In genomic region chr16:53773150-53773846, GRCh38 we compare ENCODE assay signal across 8 cellular contexts.
DNase-seq lines count a peak whose midpoint lies in the region; ATAC-seq, FAIRE-seq and TF ChIP-seq lines count a peak whose summit lies in the region.

No MANE protein-coding gene starts in this region.

- H3K27ac ChIP-seq in upper lobe of right lung, result no peak overlapping the region

- DNase-seq in SIG-M5 treated with dmso at 0.1 percent for 504 hours (lab: John Stamatoyannopoulos, UW; ENCODE audit: unreplicated experiment) (peak; percentile 46), SIG-M5 (lab: John Stamatoyannopoulos, UW) (no peak), NCI-H510A treated with DMSO at 0.1 percent for 48 hours (lab: John Stamatoyannopoulos, UW) (peak; percentile 89), bronchial epithelial cell (ENCODE audit: low read depth) (peak; percentile 79), left colon (peak in 1 of 2 donors; percentile 45), upper lobe of right lung (no peak)

- FAIRE-seq in bronchial epithelial cell (lab: Jason Lieb, UNC), result peak; percentile 18

- intact Hi-C loops in left colon (cut with DNase I, micrococcal nuclease), result no loop called here
- intact Hi-C loops in upper lobe of right lung (cut with DNase I), result no loop called here

- H3K27me3 ChIP-seq in bronchial epithelial cell (ENCODE audit: control insufficient read depth, insufficient read depth, low read length), result no peaks in the 10 kb centered on the region
- no peaks in the 10 kb centered on the region for H3K27me3 ChIP-seq in upper lobe of right lung

- no peaks in the 10 kb centered on the region for H3K9me3 ChIP-seq in upper lobe of right lung

- no peak overlapping the region for H3K4me3 ChIP-seq in bronchial epithelial cell (ENCODE audit: low read depth, low read length)
- H3K4me3 ChIP-seq in upper lobe of right lung, result no peak overlapping the region

- no peaks in the 10 kb centered on the region for H3K36me3 ChIP-seq in bronchial epithelial cell (ENCODE audit: control insufficient read depth, insufficient read depth, low read length)
- no peaks in the 10 kb centered on the region for H3K36me3 ChIP-seq in upper lobe of right lung

- peaks cover 79% of the 10 kb centered on the region for H3K4me1 ChIP-seq in upper lobe of right lung

- ATAC-seq in HG03175 (IDR thresholded peaks at IDR 0.05; ENCODE audit: unreplicated experiment), result peak; percentile 83
- ATAC-seq in left colon, result peak; percentile 90
- peak; percentile 90 for ATAC-seq in upper lobe of right lung
- no peak for ATAC-seq in HG02610 (IDR thresholded peaks at IDR 0.05; ENCODE audit: unreplicated experiment)

- TF ChIP-seq CTCF in bronchial epithelial cell (IDR thresholded peaks at IDR 0.05; ENCODE audit: insufficient read depth, low read length, severe bottlenecking), result peak; percentile 65
- peak; percentile 56 for TF ChIP-seq CTCF in upper lobe of right lung (IDR thresholded peaks at IDR 0.05)

Comparison
In these comparisons a context has a peak if more than half of its experiments do, and no peak if none do; other contexts are left out.
1. DNase-seq: peak in SIG-M5 treated with dmso at 0.1 percent for 504 hours (single experiment), NCI-H510A treated with DMSO at 0.1 percent for 48 hours (single experiment) and bronchial epithelial cell (single experiment); none in SIG-M5 (single experiment) and upper lobe of right lung (single experiment).